Comparison of ENCODE assay signal across 18 cellular contexts in the genomic region with DNA sequence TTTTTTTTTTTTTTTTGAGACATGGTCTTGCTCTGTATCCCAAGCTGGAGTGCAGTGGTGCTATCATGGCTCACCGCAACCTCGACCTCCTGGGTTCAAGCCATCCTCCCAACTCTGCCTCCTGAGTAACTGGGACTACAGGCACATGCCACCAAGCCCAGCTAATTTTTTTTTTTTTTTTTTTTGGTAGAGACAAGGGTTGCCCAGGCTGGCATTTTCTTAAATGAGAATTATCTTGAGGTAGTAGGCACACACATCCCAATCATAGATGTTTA.
DNase-seq lines count a peak whose midpoint lies in the region; ATAC-seq lines count a peak whose summit lies in the region.
"Had no signal": no experiment of that assay in that cellular context is flagged by ENCODE, and none has a peak within 500 bp of the region (broad histone marks: within the 10 kb centered on the region; RNA-seq: fewer than 3 reads in every experiment).

No MANE protein-coding gene starts in this region.

- peak; percentile 4 for ATAC-seq in HG02943 (IDR thresholded peaks at IDR 0.05; ENCODE audit: low read depth, unreplicated experiment)
- ATAC-seq in activated CD8-positive, alpha-beta T cell treated with anti-CD3 and anti-CD28 coated beads, Interleukin-2, amount 10 ng/mL, durations not matched to agents 7 days and 5 days = no peak
- no peak for ATAC-seq in stimulated activated effector memory CD8-positive, alpha-beta T cell treated with anti-CD3 and anti-CD28 coated beads, Interleukin-12 subunit alpha, Interleukin-12 subunit beta, amount 100 ng/mL, for 72 hours
- ATAC-seq: Panc1, SK-N-SH treated with all-trans-retinoic acid at 6 μM for 48 hours had no signal

- intact Hi-C loops in activated naive CD4-positive, alpha-beta T cell treated with anti-CD3 and anti-CD28 coated beads for 36 hours (cut with micrococcal nuclease) = no loop called here

- no peak overlapping the region for H3K27ac ChIP-seq in substantia nigra (ENCODE audit: low read depth, low read length, poor library complexity, severe bottlenecking)
- H3K27ac ChIP-seq: epithelial cell of prostate had no signal

- no peak for DNase-seq in activated naive CD4-positive, alpha-beta T cell treated with anti-CD3 and anti-CD28 coated beads, Interleukin-2, amount 10 ng/mL, durations not matched to agents 7 days and 5 days
- DNase-seq in activated naive CD4-positive, alpha-beta T cell treated with anti-CD3 and anti-CD28 coated beads for 36 hours = no peak
- DNase-seq in activated CD8-positive, alpha-beta T cell treated with anti-CD3 and anti-CD28 coated beads, Interleukin-2, amount 10 ng/mL, durations not matched to agents 7 days and 5 days = peak; percentile 15
- DNase-seq in stimulated activated effector memory CD8-positive, alpha-beta T cell treated with anti-CD3 and anti-CD28 coated beads, Interleukin-12 subunit alpha, Interleukin-12 subunit beta, amount 100 ng/mL, for 72 hours (ENCODE audit: low spot score in 2 of 2) = no peak
- DNase-seq in activated CD4-positive, CD25-positive, alpha-beta regulatory T cell (lab: John Stamatoyannopoulos, UW) = no peak
- no peak for DNase-seq in HK-2 (ENCODE audit: unreplicated experiment)
- no peak for DNase-seq in substantia nigra (lab: John Stamatoyannopoulos, UW)
- DNase-seq: activated CD4-positive, alpha-beta memory T cell treated with anti-CD3 and anti-CD28 coated beads, Interleukin-2, amount 10 ng/mL, durations not matched to agents 7 days and 5 days; activated effector memory CD4-positive, alpha-beta T cell treated with Interleukin-2 at 50 U/mL for 16 hours; MM.1S; natural killer cell; NCI-H1930; NCI-H526; stimulated activated CD4-positive, alpha-beta T cell treated with anti-CD3 and anti-CD28 coated beads, Interleukin-12 subunit alpha, Interleukin-12 subunit beta, amount 100 ng/mL, for 4 hours had no signal

- peak overlapping the region; percentile 86 for H3K27ac Mint-ChIP-seq in activated naive CD4-positive, alpha-beta T cell treated with anti-CD3 and anti-CD28 coated beads, Interleukin-2, amount 10 ng/mL, durations not matched to agents 7 days and 5 days
- H3K27ac Mint-ChIP-seq in activated naive CD4-positive, alpha-beta T cell treated with anti-CD3 and anti-CD28 coated beads for 36 hours = no peak overlapping the region
- no peak overlapping the region for H3K27ac Mint-ChIP-seq in activated CD8-positive, alpha-beta T cell treated with anti-CD3 and anti-CD28 coated beads, Interleukin-2, amount 10 ng/mL, durations not matched to agents 7 days and 5 days
- H3K27ac Mint-ChIP-seq in stimulated activated effector memory CD8-positive, alpha-beta T cell treated with anti-CD3 and anti-CD28 coated beads, Interleukin-12 subunit alpha, Interleukin-12 subunit beta, amount 100 ng/mL, for 72 hours = peak overlapping the region; percentile 74
- H3K27ac Mint-ChIP-seq: activated CD4-positive, alpha-beta memory T cell treated with anti-CD3 and anti-CD28 coated beads, Interleukin-2, amount 10 ng/mL, durations not matched to agents 7 days and 5 days had no signal

- no peaks in the 10 kb centered on the region for H3K27me3 Mint-ChIP-seq in activated naive CD4-positive, alpha-beta T cell treated with anti-CD3 and anti-CD28 coated beads, Interleukin-2, amount 10 ng/mL, durations not matched to agents 7 days and 5 days
- no peaks in the 10 kb centered on the region for H3K27me3 Mint-ChIP-seq in activated naive CD4-positive, alpha-beta T cell treated with anti-CD3 and anti-CD28 coated beads for 36 hours (ENCODE audit: low read depth)
- H3K27me3 Mint-ChIP-seq in activated CD8-positive, alpha-beta T cell treated with anti-CD3 and anti-CD28 coated beads, Interleukin-2, amount 10 ng/mL, durations not matched to agents 7 days and 5 days (ENCODE audit: low read depth) = no peaks in the 10 kb centered on the region
- H3K27me3 Mint-ChIP-seq: activated CD4-positive, alpha-beta memory T cell treated with anti-CD3 and anti-CD28 coated beads, Interleukin-2, amount 10 ng/mL, durations not matched to agents 7 days and 5 days had no signal

- H3K4me1 Mint-ChIP-seq in activated naive CD4-positive, alpha-beta T cell treated with anti-CD3 and anti-CD28 coated beads, Interleukin-2, amount 10 ng/mL, durations not matched to agents 7 days and 5 days = peaks cover 91% of the 10 kb centered on the region
- peaks cover 80% of the 10 kb centered on the region for H3K4me1 Mint-ChIP-seq in activated naive CD4-positive, alpha-beta T cell treated with anti-CD3 and anti-CD28 coated beads for 36 hours (ENCODE audit: low read depth)
- H3K4me1 Mint-ChIP-seq in activated CD8-positive, alpha-beta T cell treated with anti-CD3 and anti-CD28 coated beads, Interleukin-2, amount 10 ng/mL, durations not matched to agents 7 days and 5 days (ENCODE audit: low read depth) = peaks cover 85% of the 10 kb centered on the region
- peaks cover 72% of the 10 kb centered on the region for H3K4me1 Mint-ChIP-seq in stimulated activated effector memory CD8-positive, alpha-beta T cell treated with anti-CD3 and anti-CD28 coated beads, Interleukin-12 subunit alpha, Interleukin-12 subunit beta, amount 100 ng/mL, for 72 hours

- POLR2A ChIA-PET in activated CD8-positive, alpha-beta T cell treated with anti-CD3 and anti-CD28 coated beads, Interleukin-2, amount 10 ng/mL, durations not matched to agents 7 days and 5 days (lab: Charles Lee) = interaction anchor here (0.9 to 1.4 kb wide), 2 partner anchors 13 to 19 kb away, joined by 3 to 5 read pairs; no protein-coding TSS in a partner anchor

- CTCF ChIA-PET in activated naive CD4-positive, alpha-beta T cell treated with anti-CD3 and anti-CD28 coated beads, Interleukin-2, amount 10 ng/mL, durations not matched to agents 7 days and 5 days (lab: Charles Lee) = interaction anchor here (1.7 to 3.8 kb wide), 2 partner anchors 16 to 106 kb away, joined by 5 to 22 read pairs; no protein-coding TSS in a partner anchor
- CTCF ChIA-PET in activated naive CD4-positive, alpha-beta T cell treated with anti-CD3 and anti-CD28 coated beads for 36 hours (lab: Charles Lee) = interaction anchor here (0.6 to 6.0 kb wide), 6 partner anchors 10 to 125 kb away, joined by 3 to 28 read pairs (median 4); no protein-coding TSS in a partner anchor
- CTCF ChIA-PET in activated CD8-positive, alpha-beta T cell treated with anti-CD3 and anti-CD28 coated beads, Interleukin-2, amount 10 ng/mL, durations not matched to agents 7 days and 5 days (lab: Charles Lee) = interaction anchor here (0.8 to 5.3 kb wide), 5 partner anchors 9 to 106 kb away, joined by 4 to 37 read pairs (median 7); no protein-coding TSS in a partner anchor

- peaks cover 74% of the 10 kb centered on the region for H3K36me3 Mint-ChIP-seq in activated naive CD4-positive, alpha-beta T cell treated with anti-CD3 and anti-CD28 coated beads, Interleukin-2, amount 10 ng/mL, durations not matched to agents 7 days and 5 days
- peaks cover 38% of the 10 kb centered on the region for H3K36me3 Mint-ChIP-seq in activated naive CD4-positive, alpha-beta T cell treated with anti-CD3 and anti-CD28 coated beads for 36 hours (ENCODE audit: low read depth)
- H3K36me3 Mint-ChIP-seq in activated CD8-positive, alpha-beta T cell treated with anti-CD3 and anti-CD28 coated beads, Interleukin-2, amount 10 ng/mL, durations not matched to agents 7 days and 5 days (ENCODE audit: low read depth) = peaks cover 73% of the 10 kb centered on the region
- peaks cover 6% of the 10 kb centered on the region for H3K36me3 Mint-ChIP-seq in stimulated activated effector memory CD8-positive, alpha-beta T cell treated with anti-CD3 and anti-CD28 coated beads, Interleukin-12 subunit alpha, Interleukin-12 subunit beta, amount 100 ng/mL, for 72 hours

- H3K9me3 Mint-ChIP-seq in activated naive CD4-positive, alpha-beta T cell treated with anti-CD3 and anti-CD28 coated beads, Interleukin-2, amount 10 ng/mL, durations not matched to agents 7 days and 5 days = no peaks in the 10 kb centered on the region
- H3K9me3 Mint-ChIP-seq in activated naive CD4-positive, alpha-beta T cell treated with anti-CD3 and anti-CD28 coated beads for 36 hours = no peaks in the 10 kb centered on the region
- H3K9me3 Mint-ChIP-seq in activated CD8-positive, alpha-beta T cell treated with anti-CD3 and anti-CD28 coated beads, Interleukin-2, amount 10 ng/mL, durations not matched to agents 7 days and 5 days (ENCODE audit: insufficient read depth) = no peaks in the 10 kb centered on the region
- no peaks in the 10 kb centered on the region for H3K9me3 Mint-ChIP-seq in stimulated activated effector memory CD8-positive, alpha-beta T cell treated with anti-CD3 and anti-CD28 coated beads, Interleukin-12 subunit alpha, Interleukin-12 subunit beta, amount 100 ng/mL, for 72 hours
- H3K9me3 Mint-ChIP-seq: activated CD4-positive, alpha-beta memory T cell treated with anti-CD3 and anti-CD28 coated beads, Interleukin-2, amount 10 ng/mL, durations not matched to agents 7 days and 5 days; natural killer cell had no signal

- no peak overlapping the region for H3K4me3 Mint-ChIP-seq in activated naive CD4-positive, alpha-beta T cell treated with anti-CD3 and anti-CD28 coated beads, Interleukin-2, amount 10 ng/mL, durations not matched to agents 7 days and 5 days
- H3K4me3 Mint-ChIP-seq in activated naive CD4-positive, alpha-beta T cell treated with anti-CD3 and anti-CD28 coated beads for 36 hours = no peak overlapping the region
- H3K4me3 Mint-ChIP-seq in activated CD8-positive, alpha-beta T cell treated with anti-CD3 and anti-CD28 coated beads, Interleukin-2, amount 10 ng/mL, durations not matched to agents 7 days and 5 days = peak overlapping the region; percentile 51
- no peak overlapping the region for H3K4me3 Mint-ChIP-seq in stimulated activated effector memory CD8-positive, alpha-beta T cell treated with anti-CD3 and anti-CD28 coated beads, Interleukin-12 subunit alpha, Interleukin-12 subunit beta, amount 100 ng/mL, for 72 hours
- H3K4me3 Mint-ChIP-seq: activated CD4-positive, alpha-beta memory T cell treated with anti-CD3 and anti-CD28 coated beads, Interleukin-2, amount 10 ng/mL, durations not matched to agents 7 days and 5 days; natural killer cell had no signal

Comparison
In these comparisons a context has a peak if more than half of its experiments do, and no peak if none do; other contexts are left out.
1. H3K27ac Mint-ChIP-seq: peak in activated naive CD4-positive, alpha-beta T cell treated with anti-CD3 and anti-CD28 coated beads, Interleukin-2, amount 10 ng/mL, durations not matched to agents 7 days and 5 days (single experiment) and stimulated activated effector memory CD8-positive, alpha-beta T cell treated with anti-CD3 and anti-CD28 coated beads, Interleukin-12 subunit alpha, Interleukin-12 subunit beta, amount 100 ng/mL, for 72 hours (single experiment); none in activated naive CD4-positive, alpha-beta T cell treated with anti-CD3 and anti-CD28 coated beads for 36 hours (single experiment) and activated CD8-positive, alpha-beta T cell treated with anti-CD3 and anti-CD28 coated beads, Interleukin-2, amount 10 ng/mL, durations not matched to agents 7 days and 5 days (single experiment).